In genomic region chr1:220887202-220887867, GRCh38 we compare ENCODE assay signal across 10 cellular contexts. TPM values are rescaled to one million over a fixed set of nuclear protein-coding genes. Genes with fewer than 3 reads are reported as not detected.
DNase-seq lines count a peak whose midpoint lies in the region; ATAC-seq, FAIRE-seq and TF ChIP-seq lines count a peak whose summit lies in the region.
"Had no signal": no experiment of that assay in that cellular context is flagged by ENCODE, and none has a peak within 500 bp of the region (broad histone marks: within the 10 kb centered on the region; RNA-seq: fewer than 3 reads in every experiment).

No MANE protein-coding gene starts in this region.

- H3K4me3 ChIP-seq in GM23338, result peak overlapping the region; percentile 45
- no peak overlapping the region for H3K4me3 ChIP-seq in K562
- no peak overlapping the region for H3K4me3 ChIP-seq in kidney (ENCODE audit: low read length in 2 of 2)

- TF ChIP-seq EP300 in K562 (IDR thresholded peaks at IDR 0.05; ENCODE audit: low read length), result no peak

- no peak for TF ChIP-seq CTCF in GM23338 (conservative IDR thresholded peaks at IDR 0.05; ENCODE audit: low read depth in 2 of 2)
- no peak for TF ChIP-seq CTCF in K562 (IDR thresholded peaks at IDR 0.05 in 2 of 3, conservative IDR thresholded peaks at IDR 0.05 in 1 of 3; ENCODE audit: insufficient read depth in 2 of 3, low read depth in 1 of 3, low read length in 3 of 3)
- no peak for TF ChIP-seq CTCF in kidney (IDR thresholded peaks at IDR 0.05; ENCODE audit: borderline replicate concordance, extremely low read depth, insufficient read depth)

- POLR2A ChIA-PET in K562 (lab: Yijun Ruan, JAX), result interaction anchor here (0.6 to 1.4 kb wide), 3 partner anchors 11 to 141 kb away, joined by 3 to 4 read pairs (median 3); no protein-coding TSS in a partner anchor
- POLR2A ChIA-PET in activated CD4-positive, alpha-beta T cell treated with anti-CD3 and anti-CD28 coated beads for 36 hours (lab: Charles Lee), result interaction anchor here (0.6 kb wide), 1 partner anchor 8 kb away, joined by 4 read pairs; the partner anchor contains the start of gene HLX

- H3K9me3 Mint-ChIP-seq in GM23338, result peaks cover 14% of the 10 kb centered on the region
- no peaks in the 10 kb centered on the region for H3K9me3 Mint-ChIP-seq in activated CD4-positive, alpha-beta T cell treated with anti-CD3 and anti-CD28 coated beads for 36 hours (ENCODE audit: low read depth)

- DNase-seq in GM23338 (ENCODE audit: low spot score), result peak; percentile 80
- DNase-seq in K562 (ENCODE audit: extremely low read depth in 1 of 4, low spot score in 3 of 4), result no peak
- DNase-seq in kidney, result peak; percentile 76
- DNase-seq in sciatic nerve (ENCODE audit: low spot score), result no peak
- DNase-seq in SK-N-DZ (ENCODE audit: low spot score), result no peak
- DNase-seq in KG1 (lab: John Stamatoyannopoulos, UW), result no peak
- DNase-seq in activated CD4-positive, alpha-beta T cell treated with anti-CD3 and anti-CD28 coated beads for 36 hours, result no peak
- DNase-seq: effector memory CD4-positive, alpha-beta T cell had no signal

- 14% methylated on average over 36 of the region's 36 CpGs for WGBS in K562 (ENCODE audit: insufficient coverage, low coverage, missing lambda C conversion rate)

- no peaks in the 10 kb centered on the region for H3K9me1 ChIP-seq in K562 (ENCODE audit: control insufficient read depth, insufficient read depth, low read length)

- no peak overlapping the region for H3K27ac Mint-ChIP-seq in GM23338
- H3K27ac Mint-ChIP-seq in activated CD4-positive, alpha-beta T cell treated with anti-CD3 and anti-CD28 coated beads for 36 hours, result no peak overlapping the region

- no peak for TF ChIP-seq POLR2A in K562 (conservative IDR thresholded peaks at IDR 0.05)

- no peak for TF ChIP-seq RAD21 in K562 (CRISPR knock-in tag; conservative IDR thresholded peaks at IDR 0.05 in 1 of 2, IDR thresholded peaks at IDR 0.05 in 1 of 2)

- H3K27ac ChIP-seq in GM23338 (ENCODE audit: low read depth), result no peak overlapping the region
- no peak overlapping the region for H3K27ac ChIP-seq in K562 (ENCODE audit: extremely low read depth, low read depth, low read length)
- no peak overlapping the region for H3K27ac ChIP-seq in kidney (ENCODE audit: low read depth in 2 of 2, low read length in 2 of 2)

- FAIRE-seq in K562 (lab: Jason Lieb, UNC) (no peak), kidney (lab: Jason Lieb, UNC) (no peak)
- FAIRE-seq: urothelium cell line had no signal

- peaks cover 57% of the 10 kb centered on the region for H4K20me1 ChIP-seq in GM23338 (replicated peaks; ENCODE audit: insufficient read depth)
- no peaks in the 10 kb centered on the region for H4K20me1 ChIP-seq in K562 (replicated peaks; ENCODE audit: control insufficient read depth, insufficient read depth, low read length)

- H3K4me3 Mint-ChIP-seq in GM23338, result peak overlapping the region; percentile 54
- no peak overlapping the region for H3K4me3 Mint-ChIP-seq in activated CD4-positive, alpha-beta T cell treated with anti-CD3 and anti-CD28 coated beads for 36 hours

- peaks cover 10% of the 10 kb centered on the region for H3F3A ChIP-seq in GM23338 (replicated peaks; ENCODE audit: low read depth)

- peaks cover 63% of the 10 kb centered on the region for H3K4me1 Mint-ChIP-seq in GM23338
- no peaks in the 10 kb centered on the region for H3K4me1 Mint-ChIP-seq in activated CD4-positive, alpha-beta T cell treated with anti-CD3 and anti-CD28 coated beads for 36 hours

- peaks cover 100% of the 10 kb centered on the region for H3K27me3 ChIP-seq in GM23338 (ENCODE audit: insufficient read depth)
- H3K27me3 ChIP-seq in K562 (ENCODE audit: control insufficient read depth in 2 of 2, insufficient read depth in 2 of 2, low read length in 2 of 2), result peaks cover 31 to 76% of the 10 kb centered on the region in 2 experiments; a peak in 4 of 5 replicates

- peaks cover 62% of the 10 kb centered on the region for H3K4me1 ChIP-seq in GM23338 (ENCODE audit: insufficient read depth)
- H3K4me1 ChIP-seq in K562 (replicated peaks in 1 of 2; ENCODE audit: control insufficient read depth in 2 of 2, insufficient read depth in 2 of 2, low read length in 2 of 2), result peaks cover 0 to 12% of the 10 kb centered on the region in 2 experiments; a peak in 1 of 5 replicates
- peaks cover 0 to 2% of the 10 kb centered on the region in 2 donors for H3K4me1 ChIP-seq in kidney (ENCODE audit: control insufficient read depth in 1 of 2, insufficient read depth in 1 of 2, low read depth in 1 of 2, low read length in 2 of 2)

- H3K4me2 ChIP-seq in GM23338 (peak overlapping the region; percentile 76), K562 (ENCODE audit: insufficient read depth, low read length) (no peak overlapping the region)

- CTCF ChIA-PET in K562 (lab: Yijun Ruan, JAX; ENCODE audit: low intra/inter-chr PET ratio), result no interaction called here
- CTCF ChIA-PET in activated CD4-positive, alpha-beta T cell treated with anti-CD3 and anti-CD28 coated beads for 36 hours (lab: Charles Lee), result no interaction called here

- no peaks in the 10 kb centered on the region for H3K9me2 ChIP-seq in GM23338 (ENCODE audit: insufficient read depth)

- no peaks in the 10 kb centered on the region for H3K36me3 ChIP-seq in GM23338 (ENCODE audit: insufficient read depth)
- no peaks in the 10 kb centered on the region for H3K36me3 ChIP-seq in K562 (ENCODE audit: control insufficient read depth, insufficient read depth, low read length)
- H3K36me3 ChIP-seq in kidney (ENCODE audit: control insufficient read depth in 1 of 2, insufficient read depth in 2 of 2, low read length in 2 of 2), result no peaks in the 10 kb centered on the region

- intact Hi-C loops in K562 (cut with micrococcal nuclease), result no loop called here
- intact Hi-C loops in kidney (cut with DNase I), result no loop called here
- intact Hi-C loops in sciatic nerve (cut with DNase I), result no loop called here
- intact Hi-C loops in activated CD4-positive, alpha-beta T cell treated with anti-CD3 and anti-CD28 coated beads for 36 hours (cut with DNase I, micrococcal nuclease), result no loop called here

- H3K36me3 Mint-ChIP-seq in GM23338 (ENCODE audit: low read depth), result peaks cover 3% of the 10 kb centered on the region; the same call in 1 of the 3 replicates
- no peaks in the 10 kb centered on the region for H3K36me3 Mint-ChIP-seq in activated CD4-positive, alpha-beta T cell treated with anti-CD3 and anti-CD28 coated beads for 36 hours (ENCODE audit: low read depth)

- H3K79me2 ChIP-seq in GM23338 (replicated peaks; ENCODE audit: insufficient read depth), result no peaks in the 10 kb centered on the region
- H3K79me2 ChIP-seq in K562 (ENCODE audit: control insufficient read depth, insufficient read depth, low read length), result no peaks in the 10 kb centered on the region

- 0 out of 2 replicates have a peak overlapping the region, but pooled peaks have one; percentile 63 for H2AFZ ChIP-seq in GM23338
- H2AFZ ChIP-seq in K562 (ENCODE audit: low read depth, low read length), result no peak overlapping the region

- H3K27me3 Mint-ChIP-seq in GM23338 (ENCODE audit: insufficient read depth, low read depth, poor library complexity), result peaks cover 100% of the 10 kb centered on the region
- H3K27me3 Mint-ChIP-seq in activated CD4-positive, alpha-beta T cell treated with anti-CD3 and anti-CD28 coated beads for 36 hours, result peaks cover 70% of the 10 kb centered on the region

- peak; percentile 60 for ATAC-seq in GM23338
- ATAC-seq in K562, result peak; percentile 74
- ATAC-seq in sciatic nerve, result peak; percentile 62
- ATAC-seq in GM18519 (IDR thresholded peaks at IDR 0.05; ENCODE audit: low FRiP score, unreplicated experiment), result no peak
- no peak for ATAC-seq in activated CD4-positive, alpha-beta T cell treated with anti-CD3 and anti-CD28 coated beads for 36 hours

- BruUV-seq in K562 (replicated peaks; lab: Mats Ljungman, UMichigan), result no TSS peak

- H3K9ac ChIP-seq in K562 (ENCODE audit: insufficient read depth in 1 of 2, low read depth in 2 of 2, low read length in 2 of 2) (no peak overlapping the region), kidney (ENCODE audit: low read length in 2 of 2) (no peak overlapping the region)

- in situ Hi-C loops in K562 (cut with MboI), result no loop called here

- H3K9me3 ChIP-seq in K562 (replicated peaks; ENCODE audit: control insufficient read depth, insufficient read depth, low read depth, low read length) (no peaks in the 10 kb centered on the region), kidney (ENCODE audit: control insufficient read depth in 1 of 2, low read length in 2 of 2) (no peaks in the 10 kb centered on the region)

TF ChIP-seq in GM23338, 12 proteins besides CTCF, POLR2A, EP300 and RAD21 (continues in another document):
- no peak for TF ChIP-seq ZNF114 (CRISPR knock-in tag; IDR thresholded peaks at IDR 0.05)

TF ChIP-seq in K562, 482 proteins besides CTCF, POLR2A, EP300 and RAD21 (continues in another document):
- TF ChIP-seq MCM3 (IDR thresholded peaks at IDR 0.05) (no peak), CHD2 (IDR thresholded peaks at IDR 0.05; ENCODE audit: low read depth, low read length) (no peak)

RNA-seq across cellular contexts. Expression of gene HLX, which starts 8.1 kb away (rescaled TPM):
- total RNA-seq in GM23338 (2014; rRNA removed; shearing (Covaris generic)), result 0.07 TPM in 1 of 2 replicates, not detected in the other
- polyA plus RNA-seq in GM23338 (2016; fragmentation: Nextera tagmentation; extraction: Ambion mirVana) (not detected in 2 replicates), K562 (2011; rRNA removed) (0.05 and 0.21 TPM in 2 replicates), K562 (2014; fragmentation: Illumina TruSeq; extraction: Trizol) (1.6 and 2.8 TPM in 2 replicates), K562 (2014; fragmentation: Nextera tagmentation; extraction: Ambion mirVana) (under 1 TPM; 0.10 TPM), K562 (2014; rRNA removed) (1.7 and 2.4 TPM in 2 replicates), kidney (ENCODE audit: insufficient read depth, low read depth, low replicate concordance) (4.7 TPM)
- 1.3 and 1.6 TPM in 2 replicates for total RNA-seq in K562 (2011; cell fraction: chromatin; rRNA removed; ENCODE audit: low replicate concordance)
- total RNA-seq in K562 (2011; cell fraction: nucleolus; rRNA removed), result 1.1 and 2.3 TPM in 2 replicates
- total RNA-seq in K562 (2011; cell fraction: nucleoplasm; rRNA removed), result 1.2 and 1.5 TPM in 2 replicates
- total RNA-seq in K562 (2014; rRNA removed) (2.2 and 2.6 TPM in 2 replicates), K562 (2014; rRNA removed; fragmentation: Illumina TruSeq; extraction: Trizol) (0.69 and 0.70 TPM in 2 replicates), K562 (2015; rRNA removed; fragmentation: Illumina TruSeq; extraction: Trizol) (1.2 and 1.7 TPM in 2 replicates), K562 (2021) (2.3 and 3.0 TPM in 2 replicates), kidney (8.2 TPM), sciatic nerve (28.8 TPM)
- polyA plus RNA-seq in K562 (2011; cell fraction: cytosol; rRNA removed), result 0.01 and 0.72 TPM in 2 replicates
- polyA plus RNA-seq in K562 (2011; cell fraction: nucleus; rRNA removed), result 0.18 and 1.6 TPM in 2 replicates
- polyA plus RNA-seq in K562 (2012), result 2.7 and 3.6 TPM in 2 replicates
- polyA minus RNA-seq in K562 (2011; rRNA and poly(A)+ RNA removed), result 0.06 and 0.21 TPM in 2 replicates
- polyA minus RNA-seq in K562 (2011; cell fraction: cytosol; rRNA and poly(A)+ RNA removed), result 0.67 TPM in 1 of 2 replicates, not detected in the other
- 0.22 and 0.54 TPM in 2 replicates for polyA minus RNA-seq in K562 (2011; cell fraction: nucleus; rRNA and poly(A)+ RNA removed)
- polyA plus RNA-seq in SK-N-DZ (2014; cell fraction: cytosol; rRNA removed), result 6.4 and 6.9 TPM in 2 replicates
- 5.3 and 8.8 TPM in 2 replicates for polyA plus RNA-seq in SK-N-DZ (2014; cell fraction: nucleus; rRNA removed)
- total RNA-seq in activated CD4-positive, alpha-beta T cell treated with anti-CD3 and anti-CD28 coated beads for 36 hours, result under 1 TPM; 0.23 to 0.25 TPM

Comparison
In these comparisons a context has a peak if more than half of its experiments do, and no peak if none do; other contexts are left out.
1. ATAC-seq: peak in GM23338 (single experiment), K562 (single experiment) and sciatic nerve (single experiment); none in GM18519 (single experiment) and activated CD4-positive, alpha-beta T cell treated with anti-CD3 and anti-CD28 coated beads for 36 hours (single experiment).
2. DNase-seq: peak in GM23338 (single experiment) and kidney (single experiment); none in K562 (0 of 4), sciatic nerve (single experiment), SK-N-DZ (single experiment), KG1 (single experiment) and activated CD4-positive, alpha-beta T cell treated with anti-CD3 and anti-CD28 coated beads for 36 hours (single experiment).